28 cellular contexts compared by ENCODE assay signal in the genomic region with DNA sequence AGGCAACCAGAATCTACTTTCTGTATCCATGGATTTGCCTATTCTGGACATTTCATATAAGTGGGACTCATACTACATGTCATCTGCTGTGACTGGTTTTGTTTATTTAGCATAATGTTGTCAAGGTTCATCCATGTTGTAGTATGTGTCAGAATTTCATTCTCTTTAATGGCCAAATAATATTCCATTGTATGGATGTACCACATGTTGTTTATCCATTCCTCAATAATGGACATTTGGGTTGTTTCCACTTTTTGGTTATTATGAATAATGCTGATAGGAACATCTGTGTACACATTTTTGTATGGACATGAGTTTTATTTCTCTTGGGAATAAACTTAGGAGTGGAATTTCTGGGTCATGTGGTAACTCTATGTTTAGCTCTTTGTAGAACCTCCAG.
"Had no signal": no experiment of that assay in that cellular context is flagged by ENCODE, and none has a peak within 500 bp of the region (broad histone marks: within the 10 kb centered on the region; RNA-seq: fewer than 3 reads in every experiment).

No MANE protein-coding gene starts in this region.

- DNase-seq: colonic mucosa; cortex of kidney; effector CD8-positive, alpha-beta T cell; effector memory CD8-positive, alpha-beta T cell; endodermal cell; erythroblast; esophagus squamous epithelium; foreskin fibroblast; foreskin melanocyte; gastrocnemius medialis; glutamatergic neuron; head of caudate nucleus; heart right ventricle; hippocampal formation; left cardiac atrium; left lung; left ventricle myocardium superior; lower lobe of right lung; mesenchymal stem cell; mucosa of descending colon; naive B cell had no signal

- H3K27me3 ChIP-seq: colonic mucosa, gastrocnemius medialis, heart right ventricle had no signal

- H3K27ac Mint-ChIP-seq: dendritic cell treated with granulocyte-macrophage colony-stimulating factor and Interleukin-4, amounts not matched to agents 40 ng/mL and 50 ng/mL, for 4 days; effector memory CD8-positive, alpha-beta T cell; endodermal cell; mesothelial cell of epicardium; naive B cell had no signal

- H3K9me3 ChIP-seq: colonic mucosa, esophagus squamous epithelium, gastrocnemius medialis had no signal

- H3K4me1 ChIP-seq: colonic mucosa, left lung, lower lobe of right lung had no signal

- H3K4me1 Mint-ChIP-seq: naive B cell had no signal

- H3K27ac ChIP-seq: colonic mucosa, epithelial cell of prostate, esophagus squamous epithelium, gastrocnemius medialis, heart right ventricle, left lung, lower lobe of right lung had no signal

- FAIRE-seq: endometrium, islet of Langerhans, keratinocyte had no signal

- H3K36me3 ChIP-seq: colonic mucosa, esophagus squamous epithelium, gastrocnemius medialis, heart right ventricle, left lung, lower lobe of right lung had no signal

- ATAC-seq: effector memory CD8-positive, alpha-beta T cell; esophagus mucosa; gastrocnemius medialis; heart right ventricle; left cardiac atrium; left lung; left ventricle myocardium superior; lower lobe of right lung; mucosa of descending colon had no signal

- H3K4me3 ChIP-seq: colonic mucosa, esophagus squamous epithelium, gastrocnemius medialis, heart right ventricle, left lung, lower lobe of right lung, mucosa of descending colon had no signal

- H3K4me3 Mint-ChIP-seq: dendritic cell treated with granulocyte-macrophage colony-stimulating factor and Interleukin-4, amounts not matched to agents 40 ng/mL and 50 ng/mL, for 4 days; effector memory CD8-positive, alpha-beta T cell; endodermal cell; mesothelial cell of epicardium had no signal
